In genomic region chr13:103282571-103283450, GRCh38 we compare ENCODE assay signal across 10 cellular contexts.
A peak's percentile ranks its signal among the peaks of the same experiment; 100 is the strongest.
DNase-seq lines count a peak whose midpoint lies in the region; ATAC-seq, FAIRE-seq and TF ChIP-seq lines count a peak whose summit lies in the region.
"Had no signal": no experiment of that assay in that cellular context is flagged by ENCODE, and none has a peak within 500 bp of the region (broad histone marks: within the 10 kb centered on the region; RNA-seq: fewer than 3 reads in every experiment).

No MANE protein-coding gene starts in this region.

- no peak for FAIRE-seq in HTR-8/SVneo (lab: Jason Lieb, UNC)

- H3K27ac ChIP-seq in CD8-positive, alpha-beta memory T cell (ENCODE audit: low read depth, low read length) = no peak overlapping the region
- H3K27ac ChIP-seq in effector memory CD4-positive, alpha-beta T cell (ENCODE audit: insufficient read depth, low read length, poor library complexity, severe bottlenecking) = no peak overlapping the region
- H3K27ac ChIP-seq: Peyer's patch had no signal

- H3K27ac Mint-ChIP-seq in CD8-positive, alpha-beta memory T cell = no peak overlapping the region

- H3K36me3 ChIP-seq in CD8-positive, alpha-beta memory T cell (ENCODE audit: insufficient read depth, low read length) = no peaks in the 10 kb centered on the region
- H3K36me3 ChIP-seq in effector memory CD4-positive, alpha-beta T cell (ENCODE audit: control insufficient read depth, insufficient read depth, low read length) = no peaks in the 10 kb centered on the region
- H3K36me3 ChIP-seq: Peyer's patch had no signal

- ATAC-seq in GM19324 (IDR thresholded peaks at IDR 0.05; ENCODE audit: low FRiP score, unreplicated experiment) = peak; percentile 54

- POLR2A ChIA-PET in CD8-positive, alpha-beta memory T cell (lab: Charles Lee) = no interaction called here

- peak overlapping the region; percentile 22 for H3K4me3 ChIP-seq in epithelial cell of esophagus (ENCODE audit: low read length)
- H3K4me3 ChIP-seq in CD8-positive, alpha-beta memory T cell (ENCODE audit: low read length) = no peak overlapping the region
- H3K4me3 ChIP-seq in effector memory CD4-positive, alpha-beta T cell (ENCODE audit: insufficient read depth, low read depth, low read length, poor library complexity, severe bottlenecking) = no peak overlapping the region
- H3K4me3 ChIP-seq: Peyer's patch had no signal

- TF ChIP-seq CTCF in epithelial cell of esophagus (IDR thresholded peaks at IDR 0.05; ENCODE audit: insufficient read depth, low read depth, low read length, missing control alignments) = no peak

- CTCF ChIA-PET in CD8-positive, alpha-beta memory T cell (lab: Charles Lee) = no interaction called here

- H3K4me1 Mint-ChIP-seq in CD8-positive, alpha-beta memory T cell = no peaks in the 10 kb centered on the region

- no peaks in the 10 kb centered on the region for H3K9me3 ChIP-seq in CD8-positive, alpha-beta memory T cell (ENCODE audit: low read length)
- no peaks in the 10 kb centered on the region for H3K9me3 ChIP-seq in effector memory CD4-positive, alpha-beta T cell (ENCODE audit: control insufficient read depth, low read length)
- H3K9me3 ChIP-seq: Peyer's patch had no signal

- H3K27me3 ChIP-seq in CD8-positive, alpha-beta memory T cell (ENCODE audit: insufficient read depth, low read length, poor library complexity, severe bottlenecking) = no peaks in the 10 kb centered on the region
- H3K27me3 ChIP-seq in effector memory CD4-positive, alpha-beta T cell (replicated peaks; ENCODE audit: control insufficient read depth, insufficient read depth, low read length, poor library complexity, severe bottlenecking) = no peaks in the 10 kb centered on the region
- H3K27me3 ChIP-seq: Peyer's patch had no signal

- DNase-seq in HTR-8/SVneo (ENCODE audit: insufficient read length, low spot score) = peak; percentile 44
- DNase-seq in epithelial cell of esophagus (ENCODE audit: low read depth) = peak; percentile 96
- peak; percentile 95 for DNase-seq in renal cortical epithelial cell (ENCODE audit: low read depth)
- no peak for DNase-seq in NCI-H187 treated with DMSO at 0.1 percent for 48 hours (lab: John Stamatoyannopoulos, UW)
- no peak for DNase-seq in NCI-H748 treated with DMSO at 0.1 percent for 48 hours (lab: John Stamatoyannopoulos, UW)
- no peak for DNase-seq in CD8-positive, alpha-beta memory T cell
- DNase-seq in effector memory CD4-positive, alpha-beta T cell = no peak
- DNase-seq: GDM1 had no signal

- no peaks in the 10 kb centered on the region for H3K4me1 ChIP-seq in CD8-positive, alpha-beta memory T cell (ENCODE audit: insufficient read depth, low read length)
- H3K4me1 ChIP-seq in effector memory CD4-positive, alpha-beta T cell (ENCODE audit: control insufficient read depth, insufficient read depth, low read length, poor library complexity, severe bottlenecking) = no peaks in the 10 kb centered on the region
- H3K4me1 ChIP-seq: Peyer's patch had no signal

- H3K27me3 Mint-ChIP-seq in CD8-positive, alpha-beta memory T cell = peaks cover 0 to 2% of the 10 kb centered on the region in 2 donors

- peaks cover 0 to 14% (median 3%) of the 10 kb centered on the region in 5 donors for H3K9me3 Mint-ChIP-seq in CD8-positive, alpha-beta memory T cell

- H3K4me3 Mint-ChIP-seq in CD8-positive, alpha-beta memory T cell = no peak overlapping the region

- H3K36me3 Mint-ChIP-seq in CD8-positive, alpha-beta memory T cell = no peaks in the 10 kb centered on the region

Comparison
In these comparisons a context has a peak if more than half of its experiments do, and no peak if none do; other contexts are left out.
1. DNase-seq: peak in HTR-8/SVneo (single experiment), epithelial cell of esophagus (single experiment) and renal cortical epithelial cell (single experiment); none in NCI-H187 treated with DMSO at 0.1 percent for 48 hours (single experiment), NCI-H748 treated with DMSO at 0.1 percent for 48 hours (single experiment), CD8-positive, alpha-beta memory T cell (0 of 5) and effector memory CD4-positive, alpha-beta T cell (0 of 3).